In the genomic region with DNA sequence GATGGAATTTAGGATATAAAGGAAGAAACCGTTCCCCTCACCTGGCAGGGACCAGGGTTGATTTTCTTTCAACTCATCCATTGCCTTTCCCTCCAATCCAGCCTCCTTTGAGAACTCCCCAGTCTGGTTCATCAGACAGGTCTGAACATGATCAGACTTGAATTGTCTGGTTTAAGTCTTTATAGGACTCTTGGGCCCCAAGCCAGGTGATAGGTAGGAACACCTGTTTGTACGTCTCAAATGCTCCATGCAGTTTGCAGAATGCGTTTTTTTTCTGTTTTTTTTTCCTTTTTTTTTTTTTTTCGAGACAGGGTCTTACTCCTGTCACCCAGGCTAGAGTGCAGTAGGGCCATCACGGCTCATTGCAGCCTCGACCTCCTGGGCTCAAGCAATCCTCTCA, we compare ENCODE assay signal across 1 cellular context.
TF ChIP-seq lines count a peak whose summit lies in the region.

No MANE protein-coding gene starts in this region.

TF ChIP-seq in H1, 55 proteins besides CTCF, POLR2A, EP300 and RAD21 (continued from another document):
- TF ChIP-seq SP1 (IDR thresholded peaks at IDR 0.05; ENCODE audit: low read depth, low read length) (no peak), JUND (IDR thresholded peaks at IDR 0.05; ENCODE audit: low read length) (no peak), JUN (IDR thresholded peaks at IDR 0.05; ENCODE audit: low read depth, low read length) (no peak), SP2 (IDR thresholded peaks at IDR 0.05; ENCODE audit: low read length) (no peak), RBBP5 (IDR thresholded peaks at IDR 0.05; ENCODE audit: borderline replicate concordance, low read depth, low read length) (no peak), MAFK (IDR thresholded peaks at IDR 0.05; ENCODE audit: low read depth, low read length) (no peak), GABPA (IDR thresholded peaks at IDR 0.05; ENCODE audit: borderline replicate concordance, insufficient read depth, low read length) (no peak), CHD7 (IDR thresholded peaks at IDR 0.05; ENCODE audit: insufficient replicate concordance, low read length) (no peak), SIN3A (conservative IDR thresholded peaks at IDR 0.05 in 1 of 2, IDR thresholded peaks at IDR 0.05 in 1 of 2; ENCODE audit: low read depth in 1 of 2, low read length in 2 of 2) (no peak)
